In the genomic region with DNA sequence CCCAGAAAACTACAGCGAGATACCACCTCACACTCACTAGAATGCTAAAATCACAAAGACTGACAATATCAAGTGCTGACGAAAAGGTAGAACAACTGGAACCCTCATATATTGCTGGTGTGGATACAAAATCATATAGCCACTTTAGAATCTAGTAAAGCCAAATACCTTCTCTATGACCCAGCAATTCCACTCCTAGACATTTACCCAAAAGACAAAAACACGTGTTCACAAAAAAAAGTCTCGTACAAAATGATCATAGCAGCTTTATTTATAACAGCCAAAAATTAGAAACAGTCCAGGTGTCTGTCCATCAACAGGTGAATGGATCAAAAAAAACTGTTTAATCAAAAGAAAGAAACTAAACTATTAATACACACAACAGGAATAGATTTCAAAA, we compare ENCODE assay signal across 17 cellular contexts.
A peak's percentile ranks its signal among the peaks of the same experiment; 100 is the strongest.
DNase-seq lines count a peak whose midpoint lies in the region; ATAC-seq, FAIRE-seq and TF ChIP-seq lines count a peak whose summit lies in the region.
"Had no signal": no experiment of that assay in that cellular context is flagged by ENCODE, and none has a peak within 500 bp of the region (broad histone marks: within the 10 kb centered on the region; RNA-seq: fewer than 3 reads in every experiment).

No MANE protein-coding gene starts in this region.

- TF ChIP-seq CTCF in natural killer cell (IDR thresholded peaks at IDR 0.05) (no peak), adrenal gland (IDR thresholded peaks at IDR 0.05) (no peak)

- H3K4me3 ChIP-seq in neuronal stem cell (ENCODE audit: low read length in 2 of 2) (no peak overlapping the region), small intestine (ENCODE audit: low read depth in 1 of 2, low read length in 2 of 2) (no peak overlapping the region), adrenal gland (no peak overlapping the region)
- H3K4me3 ChIP-seq: GM12878, GM23248, MG63, PC-9 had no signal

- no peaks in the 10 kb centered on the region for H3K36me3 ChIP-seq in neuronal stem cell (replicated peaks in 1 of 2; ENCODE audit: control insufficient read depth in 2 of 2, insufficient read depth in 2 of 2, low read length in 2 of 2)
- H3K36me3 ChIP-seq in small intestine (ENCODE audit: control insufficient read depth in 2 of 2, insufficient read depth in 2 of 2, low read length in 2 of 2), result no peaks in the 10 kb centered on the region
- H3K36me3 ChIP-seq in adrenal gland (replicated peaks in 1 of 2), result no peaks in the 10 kb centered on the region
- H3K36me3 ChIP-seq: MG63 had no signal

- H3K23ac ChIP-seq in neuronal stem cell (ENCODE audit: low read depth, low read length, poor library complexity), result no peak overlapping the region

- intact Hi-C loops in natural killer cell (cut with micrococcal nuclease) (no loop called here), adrenal gland (cut with DNase I) (no loop called here)
- intact Hi-C loops in dendritic cell treated with granulocyte-macrophage colony-stimulating factor and Interleukin-4, amounts not matched to agents 40 ng/mL and 50 ng/mL, for 4 days (cut with micrococcal nuclease), result loop anchor here (10.0 kb wide), 1 partner anchor 45 kb away; no protein-coding TSS in a partner anchor

- no peaks in the 10 kb centered on the region for H3K9me3 Mint-ChIP-seq in natural killer cell
- peaks cover 4% of the 10 kb centered on the region for H3K9me3 Mint-ChIP-seq in natural killer cell treated with Interleukin-12 subunit alpha and Interleukin-12 subunit beta and Interleukin-15 and Interleukin-18, amount 100 ng/mL, for 72 hours
- peaks cover 8% of the 10 kb centered on the region for H3K9me3 Mint-ChIP-seq in dendritic cell treated with granulocyte-macrophage colony-stimulating factor and Interleukin-4, amounts not matched to agents 40 ng/mL and 50 ng/mL, for 4 days

- H3K79me1 ChIP-seq in neuronal stem cell (ENCODE audit: low read depth, low read length), result no peaks in the 10 kb centered on the region

- no peak overlapping the region for H3K14ac ChIP-seq in neuronal stem cell (ENCODE audit: low read length)

- peaks cover 14 to 31% of the 10 kb centered on the region in 2 donors for H3K4me1 ChIP-seq in neuronal stem cell (ENCODE audit: control insufficient read depth in 2 of 2, insufficient read depth in 1 of 2, low read depth in 1 of 2, low read length in 2 of 2)
- peaks cover 0 to 3% of the 10 kb centered on the region in 2 donors for H3K4me1 ChIP-seq in small intestine (ENCODE audit: control insufficient read depth in 2 of 2, insufficient read depth in 1 of 2, low read depth in 1 of 2, low read length in 1 of 2)
- peaks cover 0 to 23% of the 10 kb centered on the region in 2 donors for H3K4me1 ChIP-seq in adrenal gland (replicated peaks in 1 of 2)

- peak overlapping the region; percentile 96 for H2BK15ac ChIP-seq in neuronal stem cell (ENCODE audit: low read length)

- no peak overlapping the region for H3K27ac Mint-ChIP-seq in natural killer cell
- H3K27ac Mint-ChIP-seq in natural killer cell treated with Interleukin-12 subunit alpha and Interleukin-12 subunit beta and Interleukin-15 and Interleukin-18, amount 100 ng/mL, for 72 hours, result no peak overlapping the region
- H3K27ac Mint-ChIP-seq in dendritic cell treated with granulocyte-macrophage colony-stimulating factor and Interleukin-4, amounts not matched to agents 40 ng/mL and 50 ng/mL, for 4 days, result peak overlapping the region; percentile 32

- no peak overlapping the region for H3K4me2 ChIP-seq in neuronal stem cell (ENCODE audit: insufficient read depth, low read length, poor library complexity, severe bottlenecking)
- H3K4me2 ChIP-seq: PC-9 had no signal

- H3K18ac ChIP-seq in neuronal stem cell (ENCODE audit: low read length), result no peak overlapping the region

- TF ChIP-seq POLR2A in adrenal gland (IDR thresholded peaks at IDR 0.05), result no peak

- H2BK12ac ChIP-seq in neuronal stem cell (ENCODE audit: low read length), result no peak overlapping the region

- no peaks in the 10 kb centered on the region for H3K36me3 Mint-ChIP-seq in natural killer cell
- H3K36me3 Mint-ChIP-seq in natural killer cell treated with Interleukin-12 subunit alpha and Interleukin-12 subunit beta and Interleukin-15 and Interleukin-18, amount 100 ng/mL, for 72 hours, result no peaks in the 10 kb centered on the region
- H3K36me3 Mint-ChIP-seq in dendritic cell treated with granulocyte-macrophage colony-stimulating factor and Interleukin-4, amounts not matched to agents 40 ng/mL and 50 ng/mL, for 4 days (ENCODE audit: low read depth), result no peaks in the 10 kb centered on the region

- H3K4me3 Mint-ChIP-seq in natural killer cell, result peak overlapping the region; percentile 47
- no peak overlapping the region for H3K4me3 Mint-ChIP-seq in natural killer cell treated with Interleukin-12 subunit alpha and Interleukin-12 subunit beta and Interleukin-15 and Interleukin-18, amount 100 ng/mL, for 72 hours
- no peak overlapping the region for H3K4me3 Mint-ChIP-seq in dendritic cell treated with granulocyte-macrophage colony-stimulating factor and Interleukin-4, amounts not matched to agents 40 ng/mL and 50 ng/mL, for 4 days

- H3K27me3 ChIP-seq in neuronal stem cell (ENCODE audit: control insufficient read depth in 3 of 3, insufficient read depth in 3 of 3, low read depth in 1 of 3, low read length in 3 of 3) (no peaks in the 10 kb centered on the region), small intestine (ENCODE audit: control insufficient read depth in 2 of 2, insufficient read depth in 2 of 2, low read length in 2 of 2) (no peaks in the 10 kb centered on the region), adrenal gland (no peaks in the 10 kb centered on the region)
- H3K27me3 ChIP-seq: MG63 had no signal

- no peak overlapping the region for H2BK120ac ChIP-seq in neuronal stem cell (ENCODE audit: low read depth, low read length)

- no peak for FAIRE-seq in small intestine (lab: Jason Lieb, UNC)
- FAIRE-seq: A204.1, GM12878, GM18507 had no signal

- H4K91ac ChIP-seq in neuronal stem cell (ENCODE audit: low read depth, low read length, poor library complexity), result no peak overlapping the region

- no peak overlapping the region for H2AK5ac ChIP-seq in neuronal stem cell (ENCODE audit: low read depth, low read length)

- peaks cover 4 to 18% of the 10 kb centered on the region in 2 donors for H3K9me3 ChIP-seq in neuronal stem cell (replicated peaks in 1 of 2; ENCODE audit: control insufficient read depth in 2 of 2, insufficient read depth in 1 of 2, low read depth in 1 of 2, low read length in 2 of 2)
- no peaks in the 10 kb centered on the region for H3K9me3 ChIP-seq in small intestine (ENCODE audit: control insufficient read depth, low read depth)
- no peaks in the 10 kb centered on the region for H3K9me3 ChIP-seq in adrenal gland (replicated peaks in 1 of 3)

- DNase-seq in natural killer cell (no peak), neuronal stem cell (ENCODE audit: low spot score) (no peak), small intestine (no peak), NCI-H82 (lab: John Stamatoyannopoulos, UW) (no peak), adrenal gland (no peak)
- no peak for DNase-seq in natural killer cell treated with Interleukin-12 subunit alpha and Interleukin-12 subunit beta and Interleukin-15 and Interleukin-18, amount 100 ng/mL, for 72 hours (ENCODE audit: low spot score)
- DNase-seq: GM23248, MG63, NCI-H1092 treated with DMSO at 0.1 percent for 48 hours, NCI-H1694, PC-9 had no signal

- no CpG with 5 or more reads among the region's 4 CpGs for WGBS in neuronal stem cell (ENCODE audit: extremely low coverage in 2 of 2, insufficient read length in 2 of 2, insufficient replicate concordance in 1 of 2), 2 donors
- 93 to 96% (median 94%) methylated on average over 4 of the region's 4 CpGs for WGBS in small intestine, 3 donors
- WGBS in adrenal gland, 4 donors, result 95 to 97% (median 97%) methylated on average over 4 of the region's 4 CpGs

- H3K27ac ChIP-seq in neuronal stem cell (replicated peaks; ENCODE audit: low read length), result no peak overlapping the region
- H3K27ac ChIP-seq in small intestine (ENCODE audit: low read depth in 1 of 2, low read length in 1 of 2), result no peak overlapping the region
- no peak overlapping the region for H3K27ac ChIP-seq in adrenal gland
- H3K27ac ChIP-seq: C4-2B, GM23248, PC-9 had no signal

- peaks cover 0 to 11% of the 10 kb centered on the region in 2 donors for H3K4me1 Mint-ChIP-seq in natural killer cell
- H3K4me1 Mint-ChIP-seq in natural killer cell treated with Interleukin-12 subunit alpha and Interleukin-12 subunit beta and Interleukin-15 and Interleukin-18, amount 100 ng/mL, for 72 hours (ENCODE audit: low read depth in 2 of 2), result no peaks in the 10 kb centered on the region
- H3K4me1 Mint-ChIP-seq in dendritic cell treated with granulocyte-macrophage colony-stimulating factor and Interleukin-4, amounts not matched to agents 40 ng/mL and 50 ng/mL, for 4 days (ENCODE audit: low read depth), result peaks cover 72% of the 10 kb centered on the region

- ATAC-seq in natural killer cell (no peak), GM21619 (IDR thresholded peaks at IDR 0.05; ENCODE audit: unreplicated experiment) (no peak)
- no peak for ATAC-seq in natural killer cell treated with Interleukin-12 subunit alpha and Interleukin-12 subunit beta and Interleukin-15 and Interleukin-18, amount 100 ng/mL, for 72 hours
- ATAC-seq: GM12878 had no signal

- H4K8ac ChIP-seq in neuronal stem cell (ENCODE audit: low read depth, low read length), result no peak overlapping the region

- peaks cover 6 to 8% of the 10 kb centered on the region in 2 donors for H3K27me3 Mint-ChIP-seq in natural killer cell (ENCODE audit: low read depth in 2 of 2)
- peaks cover 0 to 5% of the 10 kb centered on the region in 2 donors for H3K27me3 Mint-ChIP-seq in natural killer cell treated with Interleukin-12 subunit alpha and Interleukin-12 subunit beta and Interleukin-15 and Interleukin-18, amount 100 ng/mL, for 72 hours
- no peaks in the 10 kb centered on the region for H3K27me3 Mint-ChIP-seq in dendritic cell treated with granulocyte-macrophage colony-stimulating factor and Interleukin-4, amounts not matched to agents 40 ng/mL and 50 ng/mL, for 4 days

- H2AFZ ChIP-seq in neuronal stem cell (ENCODE audit: low read length), result no peak overlapping the region
- H2AFZ ChIP-seq: PC-9 had no signal

- H3K4ac ChIP-seq in neuronal stem cell (ENCODE audit: low read length), result no peak overlapping the region

- no peak overlapping the region for H3K9ac ChIP-seq in neuronal stem cell (ENCODE audit: low read depth, low read length, poor library complexity)

- H2BK5ac ChIP-seq in neuronal stem cell (ENCODE audit: low read length), result no peak overlapping the region
